In the genomic region with DNA sequence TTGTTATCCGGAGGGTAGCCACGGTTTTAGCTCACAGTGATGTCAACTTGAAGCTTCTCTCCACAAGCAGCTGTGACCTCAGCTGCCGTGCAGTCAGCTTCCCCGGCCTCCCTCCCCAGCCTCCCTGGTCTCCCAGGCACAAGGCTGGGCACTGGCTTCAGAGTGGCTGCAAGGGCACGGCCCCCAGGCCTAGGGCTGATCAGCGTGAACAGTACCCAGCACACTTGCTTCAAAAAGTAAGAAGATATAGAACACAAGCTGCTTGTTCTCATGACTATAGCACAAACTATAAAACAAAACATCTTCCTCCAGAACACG, we compare ENCODE assay signal across 16 cellular contexts.
A peak's percentile ranks its signal among the peaks of the same experiment; 100 is the strongest.
DNase-seq lines count a peak whose midpoint lies in the region; ATAC-seq and TF ChIP-seq lines count a peak whose summit lies in the region.
"Had no signal": no experiment of that assay in that cellular context is flagged by ENCODE, and none has a peak within 500 bp of the region (broad histone marks: within the 10 kb centered on the region; RNA-seq: fewer than 3 reads in every experiment).

No MANE protein-coding gene starts in this region.

- DNase-seq in Daoy (ENCODE audit: low read depth): peak; percentile 30
- no peak for DNase-seq in lower lobe of right lung
- no peak for DNase-seq in suprapubic skin (ENCODE audit: low spot score in 2 of 2)
- no peak for DNase-seq in prostate gland (ENCODE audit: low spot score)
- DNase-seq in NCI-H226: no peak
- no peak for DNase-seq in omental fat pad (ENCODE audit: low spot score)
- DNase-seq: activated naive CD4-positive, alpha-beta T cell treated with Interleukin-2 at 50 U/mL for 16 hours; effector CD8-positive, alpha-beta T cell; islet precursor cell; NCI-H1930; NCI-H510A treated with DMSO at 0.1 percent for 48 hours; stimulated activated CD4-positive, alpha-beta T cell treated with anti-CD3 and anti-CD28 coated beads, Interleukin-4, amount 100 ng/mL, for 1 hour had no signal

- no peak for TF ChIP-seq CTCF in lower lobe of right lung (IDR thresholded peaks at IDR 0.05)
- no peak for TF ChIP-seq CTCF in suprapubic skin (IDR thresholded peaks at IDR 0.05)
- TF ChIP-seq CTCF in prostate gland (IDR thresholded peaks at IDR 0.05): no peak
- TF ChIP-seq CTCF in omental fat pad (IDR thresholded peaks at IDR 0.05): no peak

- no peak for TF ChIP-seq POLR2A in suprapubic skin (IDR thresholded peaks at IDR 0.05)
- TF ChIP-seq POLR2A in prostate gland (IDR thresholded peaks at IDR 0.05): no peak

- peak overlapping the region; percentile 51 for H3K27ac ChIP-seq in adipose tissue (ENCODE audit: low read depth, low read length)
- peak overlapping the region; percentile 67 for H3K27ac ChIP-seq in lower lobe of right lung
- H3K27ac ChIP-seq in suprapubic skin: peak overlapping the region; percentile 88
- H3K27ac ChIP-seq in prostate gland: no peak overlapping the region
- H3K27ac ChIP-seq: cardiac muscle cell had no signal

- no peak overlapping the region for H3K4me3 ChIP-seq in lower lobe of right lung
- H3K4me3 ChIP-seq in suprapubic skin: no peak overlapping the region
- H3K4me3 ChIP-seq in prostate gland: no peak overlapping the region
- H3K4me3 ChIP-seq: cardiac muscle cell, GM12878 had no signal

- H3K36me3 ChIP-seq in lower lobe of right lung (no peaks in the 10 kb centered on the region), suprapubic skin (no peaks in the 10 kb centered on the region), prostate gland (no peaks in the 10 kb centered on the region)
- H3K36me3 ChIP-seq: cardiac muscle cell had no signal

- 70 to 86% (median 86%) methylated on average over 7 of the region's 7 CpGs for WGBS in adipose tissue, 3 donors
- 62% methylated on average over 7 of the region's 7 CpGs for WGBS in suprapubic skin
- 88% methylated on average over 7 of the region's 7 CpGs for WGBS in prostate gland

- no peak for ATAC-seq in lower lobe of right lung
- no peak for ATAC-seq in GM18498 (IDR thresholded peaks at IDR 0.05; ENCODE audit: unreplicated experiment)
- ATAC-seq in omental fat pad (ENCODE audit: low FRiP score): no peak
- ATAC-seq: GM12878 had no signal

- H3K27me3 ChIP-seq in lower lobe of right lung (ENCODE audit: low read depth) (no peaks in the 10 kb centered on the region), suprapubic skin (no peaks in the 10 kb centered on the region), prostate gland (replicated peaks; ENCODE audit: insufficient read depth) (no peaks in the 10 kb centered on the region)
- H3K27me3 ChIP-seq: cardiac muscle cell had no signal

- H3K9me3 ChIP-seq in lower lobe of right lung (no peaks in the 10 kb centered on the region), suprapubic skin (no peaks in the 10 kb centered on the region), prostate gland (no peaks in the 10 kb centered on the region)

- TF ChIP-seq EP300 in suprapubic skin (IDR thresholded peaks at IDR 0.05): no peak

- intact Hi-C loops in lower lobe of right lung (cut with DNase I): no loop called here
- intact Hi-C loops in prostate gland (cut with DNase I): no loop called here

- H3K4me1 ChIP-seq in lower lobe of right lung (no peaks in the 10 kb centered on the region), suprapubic skin (peaks cover 39% of the 10 kb centered on the region), prostate gland (replicated peaks) (no peaks in the 10 kb centered on the region)

Comparison
In these comparisons a context has a peak if more than half of its experiments do, and no peak if none do; other contexts are left out.
1. H3K27ac ChIP-seq: peak in adipose tissue (single experiment), lower lobe of right lung (single experiment) and suprapubic skin (single experiment); none in prostate gland (0 of 2).